ENCODE assay signal across 1 cellular context in genomic region chr13:32851083-32852064, GRCh38.
TF ChIP-seq lines count a peak whose summit lies in the region.

No MANE protein-coding gene starts in this region.

TF ChIP-seq in IMR-90, 13 proteins besides CTCF, POLR2A, EP300 and RAD21 (continued from another document):
- no peak for TF ChIP-seq RFX5 (IDR thresholded peaks at IDR 0.05; ENCODE audit: low read depth, low read length)
- TF ChIP-seq FOS (IDR thresholded peaks at IDR 0.05; ENCODE audit: low read depth, low read length): no peak
- no peak for TF ChIP-seq USF2 (IDR thresholded peaks at IDR 0.05; ENCODE audit: low read depth, low read length)
- no peak for TF ChIP-seq ELK1 (IDR thresholded peaks at IDR 0.05; ENCODE audit: borderline replicate concordance, low read depth, low read length)
- no peak for TF ChIP-seq MXI1 (IDR thresholded peaks at IDR 0.05; ENCODE audit: borderline replicate concordance, low read depth, low read length)
TF ChIP-seq in IMR-90: peak in this region for 0.
